ENCODE assay signal across 22 cellular contexts in the genomic region with DNA sequence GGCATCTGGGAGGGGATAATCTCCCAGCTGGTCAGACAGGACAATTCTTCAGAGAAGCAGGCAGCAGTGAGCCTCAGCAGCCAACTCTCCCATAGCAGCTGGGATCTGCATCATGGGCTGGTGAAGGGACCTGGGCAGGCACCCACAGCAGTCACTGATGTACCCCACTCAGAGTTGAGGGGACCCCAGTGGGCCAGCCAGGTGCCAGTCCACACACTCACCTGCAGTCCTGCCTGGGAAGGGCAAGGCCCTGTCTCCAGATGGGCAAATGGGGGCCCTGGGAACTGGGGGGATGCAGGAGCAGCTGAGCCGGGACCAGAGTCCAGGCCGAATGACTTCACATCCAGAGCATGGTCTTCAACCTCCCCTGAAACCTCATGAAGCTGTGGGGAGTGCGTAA.
"Had no signal": no experiment of that assay in that cellular context is flagged by ENCODE, and none has a peak within 500 bp of the region (broad histone marks: within the 10 kb centered on the region; RNA-seq: fewer than 3 reads in every experiment).

No MANE protein-coding gene starts in this region.

- H3K36me3 Mint-ChIP-seq: activated CD8-positive, alpha-beta memory T cell treated with anti-CD3 and anti-CD28 coated beads, Interleukin-2, amount 10 ng/mL, durations not matched to agents 7 days and 5 days; activated naive CD8-positive, alpha-beta T cell treated with anti-CD3 and anti-CD28 coated beads for 36 hours; type B pancreatic cell had no signal

- H3K27me3 Mint-ChIP-seq: activated naive CD8-positive, alpha-beta T cell treated with anti-CD3 and anti-CD28 coated beads for 36 hours; effector memory CD8-positive, alpha-beta T cell; type B pancreatic cell had no signal

- H3K27ac ChIP-seq: brain microvascular endothelial cell, right atrium auricular region, skin epidermis, testis had no signal

- H3K9me3 Mint-ChIP-seq: activated CD4-positive, alpha-beta memory T cell treated with anti-CD3 and anti-CD28 coated beads, Interleukin-2, amount 10 ng/mL, durations not matched to agents 7 days and 5 days; activated naive CD8-positive, alpha-beta T cell treated with anti-CD3 and anti-CD28 coated beads for 36 hours; dendritic cell treated with granulocyte-macrophage colony-stimulating factor and Interleukin-4, amounts not matched to agents 40 ng/mL and 50 ng/mL, for 4 days; effector memory CD8-positive, alpha-beta T cell; naive thymus-derived CD4-positive, alpha-beta T cell; stimulated activated naive CD8-positive, alpha-beta T cell treated with anti-CD3 and anti-CD28 coated beads, Interleukin-15, amount 100 ng/mL, for 72 hours; type B pancreatic cell had no signal

- H3K27ac Mint-ChIP-seq: activated CD4-positive, alpha-beta memory T cell treated with anti-CD3 and anti-CD28 coated beads, Interleukin-2, amount 10 ng/mL, durations not matched to agents 7 days and 5 days; activated CD8-positive, alpha-beta memory T cell treated with anti-CD3 and anti-CD28 coated beads, Interleukin-2, amount 10 ng/mL, durations not matched to agents 7 days and 5 days; activated naive CD8-positive, alpha-beta T cell treated with anti-CD3 and anti-CD28 coated beads for 36 hours; dendritic cell treated with granulocyte-macrophage colony-stimulating factor and Interleukin-4, amounts not matched to agents 40 ng/mL and 50 ng/mL, for 4 days; effector memory CD8-positive, alpha-beta T cell; progenitor cell of endocrine pancreas; stimulated activated naive CD8-positive, alpha-beta T cell treated with anti-CD3 and anti-CD28 coated beads, Interleukin-15, amount 100 ng/mL, for 72 hours; type B pancreatic cell had no signal

- H3K27me3 ChIP-seq: brain microvascular endothelial cell, right atrium auricular region, testis had no signal

- H3K4me3 Mint-ChIP-seq: activated CD4-positive, alpha-beta memory T cell treated with anti-CD3 and anti-CD28 coated beads, Interleukin-2, amount 10 ng/mL, durations not matched to agents 7 days and 5 days; activated CD8-positive, alpha-beta memory T cell treated with anti-CD3 and anti-CD28 coated beads, Interleukin-2, amount 10 ng/mL, durations not matched to agents 7 days and 5 days; activated naive CD8-positive, alpha-beta T cell treated with anti-CD3 and anti-CD28 coated beads for 36 hours; dendritic cell treated with granulocyte-macrophage colony-stimulating factor and Interleukin-4, amounts not matched to agents 40 ng/mL and 50 ng/mL, for 4 days; effector memory CD8-positive, alpha-beta T cell; naive thymus-derived CD4-positive, alpha-beta T cell; stimulated activated naive CD8-positive, alpha-beta T cell treated with anti-CD3 and anti-CD28 coated beads, Interleukin-15, amount 100 ng/mL, for 72 hours; type B pancreatic cell had no signal

- H3K9me3 ChIP-seq: right atrium auricular region, testis had no signal

- H3K36me3 ChIP-seq: brain microvascular endothelial cell, right atrium auricular region had no signal

- DNase-seq: activated CD4-positive, alpha-beta memory T cell treated with anti-CD3 and anti-CD28 coated beads, Interleukin-2, amount 10 ng/mL, durations not matched to agents 7 days and 5 days; activated CD4-positive, alpha-beta T cell treated with anti-CD3 and anti-CD28 coated beads for 48 hours; activated CD4-positive, CD25-positive, alpha-beta regulatory T cell; activated CD8-positive, alpha-beta memory T cell treated with anti-CD3 and anti-CD28 coated beads, Interleukin-2, amount 10 ng/mL, durations not matched to agents 7 days and 5 days; activated naive CD4-positive, alpha-beta T cell; activated naive CD8-positive, alpha-beta T cell treated with anti-CD3 and anti-CD28 coated beads for 36 hours; anterior cingulate cortex; brain microvascular endothelial cell; effector memory CD8-positive, alpha-beta T cell; mesendoderm; naive thymus-derived CD4-positive, alpha-beta T cell; occipital lobe; stimulated activated CD4-positive, alpha-beta T cell treated with anti-CD3 and anti-CD28 coated beads, Interleukin-15, amount 100 ng/mL, for 24 hours; stimulated activated CD4-positive, alpha-beta T cell treated with anti-CD3 and anti-CD28 coated beads, Interleukin-2, amount 100 ng/mL, for 48 hours; stimulated activated naive CD8-positive, alpha-beta T cell treated with anti-CD3 and anti-CD28 coated beads, Interleukin-15, amount 100 ng/mL, for 72 hours; T1000; testis had no signal

- H3K4me3 ChIP-seq: right atrium auricular region, skin epidermis, testis had no signal

- ATAC-seq: activated CD8-positive, alpha-beta memory T cell treated with anti-CD3 and anti-CD28 coated beads, Interleukin-2, amount 10 ng/mL, durations not matched to agents 7 days and 5 days; effector memory CD8-positive, alpha-beta T cell; naive thymus-derived CD4-positive, alpha-beta T cell; stimulated activated naive CD8-positive, alpha-beta T cell treated with anti-CD3 and anti-CD28 coated beads, Interleukin-15, amount 100 ng/mL, for 72 hours had no signal
